Comparison of ENCODE assay signal across 1 cellular context in the genomic region with DNA sequence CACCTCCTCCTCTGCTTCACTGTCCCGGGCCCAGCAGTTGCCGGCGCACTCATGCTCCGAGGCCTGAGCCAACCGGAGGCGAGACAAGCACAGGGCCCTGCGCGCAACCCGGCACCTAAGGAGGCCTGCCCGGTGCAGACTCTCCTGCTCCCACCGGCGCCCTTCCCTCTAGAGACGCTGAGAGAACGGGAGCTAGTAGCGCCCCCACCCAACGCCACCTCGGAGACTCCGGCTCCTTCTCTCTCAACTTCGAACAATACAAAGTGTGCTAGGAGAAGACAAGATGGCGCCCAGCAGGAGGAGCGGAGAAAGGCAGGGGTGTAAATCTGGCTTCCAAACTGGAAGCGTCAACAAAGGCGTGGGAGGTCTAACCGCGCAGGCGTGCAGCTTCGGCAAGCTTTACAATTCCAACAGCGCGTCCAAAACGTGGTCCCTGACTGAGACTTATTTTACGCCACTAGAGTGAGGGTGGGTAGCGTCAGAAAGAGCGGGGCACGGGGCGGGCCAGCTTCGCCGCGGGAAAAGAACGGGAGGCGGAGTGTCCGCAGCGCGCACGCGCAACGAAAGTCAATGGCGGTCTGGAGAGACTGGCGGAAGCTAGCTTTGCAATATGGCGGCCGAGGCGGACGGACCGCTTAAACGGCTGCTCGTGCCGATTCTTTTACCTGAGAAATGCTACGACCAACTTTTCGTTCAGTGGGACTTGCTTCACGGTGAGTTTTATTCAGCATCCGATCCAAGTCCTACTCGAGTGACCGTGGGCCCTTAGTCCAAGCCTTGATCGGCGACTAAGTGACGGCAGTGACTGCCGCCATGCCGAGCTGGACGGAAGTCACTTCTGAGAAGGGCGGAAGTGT.
TF ChIP-seq lines count a peak whose summit lies in the region.

A gene (plus strand): TSS at position 600 of the 857 bp plus-strand sequence. CDS start 11 bp downstream, at position 611.

TF ChIP-seq in HepG2, 621 proteins besides CTCF, POLR2A, EP300 and RAD21 (continued from another document and continues in another):
- TF ChIP-seq, protein P1, sequence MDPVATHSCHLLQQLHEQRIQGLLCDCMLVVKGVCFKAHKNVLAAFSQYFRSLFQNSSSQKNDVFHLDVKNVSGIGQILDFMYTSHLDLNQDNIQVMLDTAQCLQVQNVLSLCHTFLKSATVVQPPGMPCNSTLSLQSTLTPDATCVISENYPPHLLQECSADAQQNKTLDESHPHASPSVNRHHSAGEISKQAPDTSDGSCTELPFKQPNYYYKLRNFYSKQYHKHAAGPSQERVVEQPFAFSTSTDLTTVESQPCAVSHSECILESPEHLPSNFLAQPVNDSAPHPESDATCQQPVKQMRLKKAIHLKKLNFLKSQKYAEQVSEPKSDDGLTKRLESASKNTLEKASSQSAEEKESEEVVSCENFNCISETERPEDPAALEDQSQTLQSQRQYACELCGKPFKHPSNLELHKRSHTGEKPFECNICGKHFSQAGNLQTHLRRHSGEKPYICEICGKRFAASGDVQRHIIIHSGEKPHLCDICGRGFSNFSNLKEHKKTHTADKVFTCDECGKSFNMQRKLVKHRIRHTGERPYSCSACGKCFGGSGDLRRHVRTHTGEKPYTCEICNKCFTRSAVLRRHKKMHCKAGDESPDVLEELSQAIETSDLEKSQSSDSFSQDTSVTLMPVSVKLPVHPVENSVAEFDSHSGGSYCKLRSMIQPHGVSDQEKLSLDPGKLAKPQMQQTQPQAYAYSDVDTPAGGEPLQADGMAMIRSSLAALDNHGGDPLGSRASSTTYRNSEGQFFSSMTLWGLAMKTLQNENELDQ (CRISPR knock-in tag; IDR thresholded peaks at IDR 0.05; ENCODE audit: borderline replicate concordance) = 0 out of 2 replicates have a peak, but pooled peaks have one; percentile 41
- TF ChIP-seq YEATS2 (CRISPR knock-in tag; IDR thresholded peaks at IDR 0.05; ENCODE audit: borderline replicate concordance) = peak; percentile 88
- TF ChIP-seq, protein P2, sequence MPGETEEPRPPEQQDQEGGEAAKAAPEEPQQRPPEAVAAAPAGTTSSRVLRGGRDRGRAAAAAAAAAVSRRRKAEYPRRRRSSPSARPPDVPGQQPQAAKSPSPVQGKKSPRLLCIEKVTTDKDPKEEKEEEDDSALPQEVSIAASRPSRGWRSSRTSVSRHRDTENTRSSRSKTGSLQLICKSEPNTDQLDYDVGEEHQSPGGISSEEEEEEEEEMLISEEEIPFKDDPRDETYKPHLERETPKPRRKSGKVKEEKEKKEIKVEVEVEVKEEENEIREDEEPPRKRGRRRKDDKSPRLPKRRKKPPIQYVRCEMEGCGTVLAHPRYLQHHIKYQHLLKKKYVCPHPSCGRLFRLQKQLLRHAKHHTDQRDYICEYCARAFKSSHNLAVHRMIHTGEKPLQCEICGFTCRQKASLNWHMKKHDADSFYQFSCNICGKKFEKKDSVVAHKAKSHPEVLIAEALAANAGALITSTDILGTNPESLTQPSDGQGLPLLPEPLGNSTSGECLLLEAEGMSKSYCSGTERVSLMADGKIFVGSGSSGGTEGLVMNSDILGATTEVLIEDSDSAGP (CRISPR knock-in tag; IDR thresholded peaks at IDR 0.05; ENCODE audit: borderline replicate concordance) = peak; percentile 76; the same call in 1 of the 2 replicates
- TF ChIP-seq KLF16 (CRISPR knock-in tag; IDR thresholded peaks at IDR 0.05) = peak in 1 of 2 experiments; percentile 67; a peak in 1 of 4 replicates
- TF ChIP-seq, protein P3, sequence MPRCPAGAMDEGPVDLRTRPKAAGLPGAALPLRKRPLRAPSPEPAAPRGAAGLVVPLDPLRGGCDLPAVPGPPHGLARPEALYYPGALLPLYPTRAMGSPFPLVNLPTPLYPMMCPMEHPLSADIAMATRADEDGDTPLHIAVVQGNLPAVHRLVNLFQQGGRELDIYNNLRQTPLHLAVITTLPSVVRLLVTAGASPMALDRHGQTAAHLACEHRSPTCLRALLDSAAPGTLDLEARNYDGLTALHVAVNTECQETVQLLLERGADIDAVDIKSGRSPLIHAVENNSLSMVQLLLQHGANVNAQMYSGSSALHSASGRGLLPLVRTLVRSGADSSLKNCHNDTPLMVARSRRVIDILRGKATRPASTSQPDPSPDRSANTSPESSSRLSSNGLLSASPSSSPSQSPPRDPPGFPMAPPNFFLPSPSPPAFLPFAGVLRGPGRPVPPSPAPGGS (CRISPR knock-in tag; IDR thresholded peaks at IDR 0.05) = peak; percentile 79; the same call in 1 of the 2 replicates
- TF ChIP-seq, protein P4, sequence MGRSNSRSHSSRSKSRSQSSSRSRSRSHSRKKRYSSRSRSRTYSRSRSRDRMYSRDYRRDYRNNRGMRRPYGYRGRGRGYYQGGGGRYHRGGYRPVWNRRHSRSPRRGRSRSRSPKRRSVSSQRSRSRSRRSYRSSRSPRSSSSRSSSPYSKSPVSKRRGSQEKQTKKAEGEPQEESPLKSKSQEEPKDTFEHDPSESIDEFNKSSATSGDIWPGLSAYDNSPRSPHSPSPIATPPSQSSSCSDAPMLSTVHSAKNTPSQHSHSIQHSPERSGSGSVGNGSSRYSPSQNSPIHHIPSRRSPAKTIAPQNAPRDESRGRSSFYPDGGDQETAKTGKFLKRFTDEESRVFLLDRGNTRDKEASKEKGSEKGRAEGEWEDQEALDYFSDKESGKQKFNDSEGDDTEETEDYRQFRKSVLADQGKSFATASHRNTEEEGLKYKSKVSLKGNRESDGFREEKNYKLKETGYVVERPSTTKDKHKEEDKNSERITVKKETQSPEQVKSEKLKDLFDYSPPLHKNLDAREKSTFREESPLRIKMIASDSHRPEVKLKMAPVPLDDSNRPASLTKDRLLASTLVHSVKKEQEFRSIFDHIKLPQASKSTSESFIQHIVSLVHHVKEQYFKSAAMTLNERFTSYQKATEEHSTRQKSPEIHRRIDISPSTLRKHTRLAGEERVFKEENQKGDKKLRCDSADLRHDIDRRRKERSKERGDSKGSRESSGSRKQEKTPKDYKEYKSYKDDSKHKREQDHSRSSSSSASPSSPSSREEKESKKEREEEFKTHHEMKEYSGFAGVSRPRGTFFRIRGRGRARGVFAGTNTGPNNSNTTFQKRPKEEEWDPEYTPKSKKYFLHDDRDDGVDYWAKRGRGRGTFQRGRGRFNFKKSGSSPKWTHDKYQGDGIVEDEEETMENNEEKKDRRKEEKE (IDR thresholded peaks at IDR 0.05) = no peak
- TF ChIP-seq PITX1 (CRISPR knock-in tag; IDR thresholded peaks at IDR 0.05) = 0 out of 2 replicates have a peak, but pooled peaks have one; percentile 26
- peak; percentile 87 for TF ChIP-seq ZNF547 (CRISPR knock-in tag; IDR thresholded peaks at IDR 0.05)
- no peak for TF ChIP-seq NBN (conservative IDR thresholded peaks at IDR 0.05)
- TF ChIP-seq ZNF816 (CRISPR knock-in tag; IDR thresholded peaks at IDR 0.05; ENCODE audit: borderline replicate concordance) = peak; percentile 85
- TF ChIP-seq ZNF441 (CRISPR knock-in tag; IDR thresholded peaks at IDR 0.05; ENCODE audit: borderline replicate concordance) = peak; percentile 72; the same call in 1 of the 2 replicates
- TF ChIP-seq ZNF383 (CRISPR knock-in tag; IDR thresholded peaks at IDR 0.05; ENCODE audit: borderline replicate concordance) = no peak
- TF ChIP-seq SAFB2 (CRISPR knock-in tag; IDR thresholded peaks at IDR 0.05; ENCODE audit: borderline replicate concordance, low read depth) = peak; percentile 39; the same call in 1 of the 2 replicates
- 0 out of 2 replicates have a peak, but pooled peaks have one; percentile 24 for TF ChIP-seq ZNF749 (CRISPR knock-in tag; IDR thresholded peaks at IDR 0.05; ENCODE audit: borderline replicate concordance)
- TF ChIP-seq, protein P5, sequence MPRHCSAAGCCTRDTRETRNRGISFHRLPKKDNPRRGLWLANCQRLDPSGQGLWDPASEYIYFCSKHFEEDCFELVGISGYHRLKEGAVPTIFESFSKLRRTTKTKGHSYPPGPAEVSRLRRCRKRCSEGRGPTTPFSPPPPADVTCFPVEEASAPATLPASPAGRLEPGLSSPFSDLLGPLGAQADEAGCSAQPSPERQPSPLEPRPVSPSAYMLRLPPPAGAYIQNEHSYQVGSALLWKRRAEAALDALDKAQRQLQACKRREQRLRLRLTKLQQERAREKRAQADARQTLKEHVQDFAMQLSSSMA (CRISPR knock-in tag; IDR thresholded peaks at IDR 0.05) = peak; percentile 88; the same call in 1 of the 2 replicates
- no peak for TF ChIP-seq ZNF619 (CRISPR knock-in tag; IDR thresholded peaks at IDR 0.05)
- TF ChIP-seq ZNF317 (CRISPR knock-in tag; IDR thresholded peaks at IDR 0.05) = 0 out of 2 replicates have a peak, but pooled peaks have one; percentile 23
- TF ChIP-seq, protein P6, sequence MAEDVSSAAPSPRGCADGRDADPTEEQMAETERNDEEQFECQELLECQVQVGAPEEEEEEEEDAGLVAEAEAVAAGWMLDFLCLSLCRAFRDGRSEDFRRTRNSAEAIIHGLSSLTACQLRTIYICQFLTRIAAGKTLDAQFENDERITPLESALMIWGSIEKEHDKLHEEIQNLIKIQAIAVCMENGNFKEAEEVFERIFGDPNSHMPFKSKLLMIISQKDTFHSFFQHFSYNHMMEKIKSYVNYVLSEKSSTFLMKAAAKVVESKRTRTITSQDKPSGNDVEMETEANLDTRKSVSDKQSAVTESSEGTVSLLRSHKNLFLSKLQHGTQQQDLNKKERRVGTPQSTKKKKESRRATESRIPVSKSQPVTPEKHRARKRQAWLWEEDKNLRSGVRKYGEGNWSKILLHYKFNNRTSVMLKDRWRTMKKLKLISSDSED (CRISPR knock-in tag; IDR thresholded peaks at IDR 0.05) = no peak
- TF ChIP-seq ZFP41 (CRISPR knock-in tag; IDR thresholded peaks at IDR 0.05; ENCODE audit: borderline replicate concordance) = peak; percentile 57; the same call in 1 of the 2 replicates
- peak; percentile 77 for TF ChIP-seq ZFP37 (CRISPR knock-in tag; IDR thresholded peaks at IDR 0.05; ENCODE audit: borderline replicate concordance)
- TF ChIP-seq ELF4 (CRISPR knock-in tag; IDR thresholded peaks at IDR 0.05; ENCODE audit: borderline replicate concordance) = peak; percentile 97; the same call in 1 of the 2 replicates
- TF ChIP-seq, protein P7, sequence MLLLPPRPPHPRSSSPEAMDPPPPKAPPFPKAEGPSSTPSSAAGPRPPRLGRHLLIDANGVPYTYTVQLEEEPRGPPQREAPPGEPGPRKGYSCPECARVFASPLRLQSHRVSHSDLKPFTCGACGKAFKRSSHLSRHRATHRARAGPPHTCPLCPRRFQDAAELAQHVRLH (CRISPR knock-in tag; IDR thresholded peaks at IDR 0.05; ENCODE audit: borderline replicate concordance, low read depth) = peak; percentile 85; the same call in 1 of the 2 replicates
- peak; percentile 68; the same call in 1 of the 2 replicates for TF ChIP-seq ZNF335 (CRISPR knock-in tag; IDR thresholded peaks at IDR 0.05)
- TF ChIP-seq RXRA (CRISPR knock-in tag; IDR thresholded peaks at IDR 0.05) = peak; percentile 36
- TF ChIP-seq SP4 (CRISPR knock-in tag; IDR thresholded peaks at IDR 0.05) = peak; percentile 61; the same call in 1 of the 2 replicates
- TF ChIP-seq, protein P8, sequence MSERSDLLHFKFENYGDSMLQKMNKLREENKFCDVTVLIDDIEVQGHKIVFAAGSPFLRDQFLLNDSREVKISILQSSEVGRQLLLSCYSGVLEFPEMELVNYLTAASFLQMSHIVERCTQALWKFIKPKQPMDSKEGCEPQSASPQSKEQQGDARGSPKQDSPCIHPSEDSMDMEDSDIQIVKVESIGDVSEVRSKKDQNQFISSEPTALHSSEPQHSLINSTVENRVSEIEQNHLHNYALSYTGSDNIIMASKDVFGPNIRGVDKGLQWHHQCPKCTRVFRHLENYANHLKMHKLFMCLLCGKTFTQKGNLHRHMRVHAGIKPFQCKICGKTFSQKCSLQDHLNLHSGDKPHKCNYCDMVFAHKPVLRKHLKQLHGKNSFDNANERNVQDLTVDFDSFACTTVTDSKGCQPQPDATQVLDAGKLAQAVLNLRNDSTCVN (CRISPR knock-in tag; IDR thresholded peaks at IDR 0.05; ENCODE audit: borderline replicate concordance) = no peak; the same call in 1 of the 2 replicates
- TF ChIP-seq, protein P9, sequence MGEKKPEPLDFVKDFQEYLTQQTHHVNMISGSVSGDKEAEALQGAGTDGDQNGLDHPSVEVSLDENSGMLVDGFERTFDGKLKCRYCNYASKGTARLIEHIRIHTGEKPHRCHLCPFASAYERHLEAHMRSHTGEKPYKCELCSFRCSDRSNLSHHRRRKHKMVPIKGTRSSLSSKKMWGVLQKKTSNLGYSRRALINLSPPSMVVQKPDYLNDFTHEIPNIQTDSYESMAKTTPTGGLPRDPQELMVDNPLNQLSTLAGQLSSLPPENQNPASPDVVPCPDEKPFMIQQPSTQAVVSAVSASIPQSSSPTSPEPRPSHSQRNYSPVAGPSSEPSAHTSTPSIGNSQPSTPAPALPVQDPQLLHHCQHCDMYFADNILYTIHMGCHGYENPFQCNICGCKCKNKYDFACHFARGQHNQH (CRISPR knock-in tag; IDR thresholded peaks at IDR 0.05) = peak; percentile 82; the same call in 1 of the 2 replicates
- peak; percentile 74 for TF ChIP-seq ARNT2 (CRISPR knock-in tag; IDR thresholded peaks at IDR 0.05; ENCODE audit: low read depth)
- no peak for TF ChIP-seq ZFP36 (IDR thresholded peaks at IDR 0.05; ENCODE audit: borderline replicate concordance, low read depth, low read length, partially characterized antibody)
- TF ChIP-seq, protein P10, sequence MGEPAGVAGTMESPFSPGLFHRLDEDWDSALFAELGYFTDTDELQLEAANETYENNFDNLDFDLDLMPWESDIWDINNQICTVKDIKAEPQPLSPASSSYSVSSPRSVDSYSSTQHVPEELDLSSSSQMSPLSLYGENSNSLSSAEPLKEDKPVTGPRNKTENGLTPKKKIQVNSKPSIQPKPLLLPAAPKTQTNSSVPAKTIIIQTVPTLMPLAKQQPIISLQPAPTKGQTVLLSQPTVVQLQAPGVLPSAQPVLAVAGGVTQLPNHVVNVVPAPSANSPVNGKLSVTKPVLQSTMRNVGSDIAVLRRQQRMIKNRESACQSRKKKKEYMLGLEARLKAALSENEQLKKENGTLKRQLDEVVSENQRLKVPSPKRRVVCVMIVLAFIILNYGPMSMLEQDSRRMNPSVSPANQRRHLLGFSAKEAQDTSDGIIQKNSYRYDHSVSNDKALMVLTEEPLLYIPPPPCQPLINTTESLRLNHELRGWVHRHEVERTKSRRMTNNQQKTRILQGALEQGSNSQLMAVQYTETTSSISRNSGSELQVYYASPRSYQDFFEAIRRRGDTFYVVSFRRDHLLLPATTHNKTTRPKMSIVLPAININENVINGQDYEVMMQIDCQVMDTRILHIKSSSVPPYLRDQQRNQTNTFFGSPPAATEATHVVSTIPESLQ (CRISPR knock-in tag; conservative IDR thresholded peaks at IDR 0.05) = no peak
